ENCODE assay signal across 20 cellular contexts in genomic region chr2:116319935-116320334, GRCh38.
DNase-seq lines count a peak whose midpoint lies in the region; ATAC-seq and TF ChIP-seq lines count a peak whose summit lies in the region.
"Had no signal": no experiment of that assay in that cellular context is flagged by ENCODE, and none has a peak within 500 bp of the region (broad histone marks: within the 10 kb centered on the region; RNA-seq: fewer than 3 reads in every experiment).

No MANE protein-coding gene starts in this region.

- H3K9me3 ChIP-seq in Caco-2, result no peaks in the 10 kb centered on the region
- no peaks in the 10 kb centered on the region for H3K9me3 ChIP-seq in MG63
- no peaks in the 10 kb centered on the region for H3K9me3 ChIP-seq in neural progenitor cell (ENCODE audit: low read depth)
- no peaks in the 10 kb centered on the region for H3K9me3 ChIP-seq in left lung
- H3K9me3 ChIP-seq: SJSA1 had no signal

- ATAC-seq in left lung, result no peak
- ATAC-seq: CD8-positive, alpha-beta T cell; K562 had no signal

- no peaks in the 10 kb centered on the region for H3F3A ChIP-seq in neural progenitor cell (ENCODE audit: low read depth)

- intact Hi-C loops in Caco-2 (cut with micrococcal nuclease; ENCODE audit: unreplicated experiment) (no loop called here), left lung (cut with DNase I) (no loop called here), MCF 10A (cut with micrococcal nuclease) (no loop called here)

- H3K27me3 ChIP-seq in Caco-2 (replicated peaks; ENCODE audit: control insufficient read depth, insufficient read depth, low read length) (no peaks in the 10 kb centered on the region), MG63 (no peaks in the 10 kb centered on the region), neural progenitor cell (no peaks in the 10 kb centered on the region), left lung (no peaks in the 10 kb centered on the region)
- H3K27me3 ChIP-seq: SJSA1 had no signal

- TF ChIP-seq CTCF in Caco-2 (IDR thresholded peaks at IDR 0.05; ENCODE audit: insufficient read depth in 1 of 2, low read depth in 1 of 2, low read length in 1 of 2, severe bottlenecking in 1 of 2, unreplicated experiment in 1 of 2), result no peak
- TF ChIP-seq CTCF in neural progenitor cell (IDR thresholded peaks at IDR 0.05), result no peak
- no peak for TF ChIP-seq CTCF in left lung (IDR thresholded peaks at IDR 0.05)
- TF ChIP-seq CTCF in MCF 10A (IDR thresholded peaks at IDR 0.05; ENCODE audit: unreplicated experiment), result no peak

- no peak for DNase-seq in Caco-2
- peak; percentile 11 for DNase-seq in MG63
- peak; percentile 1 for DNase-seq in foreskin melanocyte
- DNase-seq in neural progenitor cell (ENCODE audit: low spot score), result peak; percentile 60
- no peak for DNase-seq in NCI-H2196 (lab: John Stamatoyannopoulos, UW; ENCODE audit: unreplicated experiment)
- DNase-seq in left lung, result no peak
- no peak for DNase-seq in activated CD4-positive, alpha-beta T cell treated with anti-CD3 and anti-CD28 coated beads for 4 hours
- no peak for DNase-seq in MCF 10A (ENCODE audit: unreplicated experiment)
- DNase-seq: 8988T; C1 segment of cervical spinal cord; Calu3; CD8-positive, alpha-beta T cell; DMS153; NCI-H1092 treated with DMSO at 0.1 percent for 48 hours; NCI-H2081; NCI-H2171; NCI-H526; OCI-M1 had no signal

- H3K4me3 Mint-ChIP-seq in Caco-2 (ENCODE audit: unreplicated experiment), result no peak overlapping the region
- H3K4me3 Mint-ChIP-seq in neural progenitor cell, result no peak overlapping the region
- H3K4me3 Mint-ChIP-seq in MCF 10A (ENCODE audit: unreplicated experiment), result no peak overlapping the region
- H3K4me3 Mint-ChIP-seq: CD8-positive, alpha-beta T cell had no signal

- CTCF ChIA-PET in Caco-2 (lab: Charles Lee) (interaction anchor here (0.7 kb wide), 1 partner anchor 1734 kb away, joined by 3 read pairs; no protein-coding TSS in a partner anchor), MCF 10A (lab: Yijun Ruan, JAX) (no interaction called here)

- H3K27ac Mint-ChIP-seq in Caco-2 (ENCODE audit: unreplicated experiment) (peak overlapping the region; percentile 63), neural progenitor cell (no peak overlapping the region), MCF 10A (ENCODE audit: low read depth, unreplicated experiment) (no peak overlapping the region)
- H3K27ac Mint-ChIP-seq: CD8-positive, alpha-beta T cell had no signal

- H3K4me3 ChIP-seq in Caco-2 (ENCODE audit: low read depth, low read length) (no peak overlapping the region), MG63 (no peak overlapping the region), neural progenitor cell (no peak overlapping the region), left lung (no peak overlapping the region)
- H3K4me3 ChIP-seq: K562, SJSA1 had no signal

- no peak overlapping the region for H2AFZ ChIP-seq in neural progenitor cell (replicated peaks)

- H3K36me3 Mint-ChIP-seq in Caco-2 (ENCODE audit: insufficient read depth, unreplicated experiment) (no peaks in the 10 kb centered on the region), neural progenitor cell (no peaks in the 10 kb centered on the region), MCF 10A (ENCODE audit: insufficient read depth, unreplicated experiment) (peaks cover 8% of the 10 kb centered on the region)
- H3K36me3 Mint-ChIP-seq: CD8-positive, alpha-beta T cell had no signal

- no peaks in the 10 kb centered on the region for H3K79me2 ChIP-seq in neural progenitor cell (ENCODE audit: low read depth)

- peak overlapping the region; percentile 31 for H3K4me2 ChIP-seq in neural progenitor cell

- BruUV-seq in Caco-2 (replicated peaks; lab: Mats Ljungman, UMichigan) (no TSS peak), MCF 10A (replicated peaks; lab: Mats Ljungman, UMichigan) (no TSS peak)

- H3K9ac ChIP-seq in neural progenitor cell, result no peak overlapping the region

- POLR2A ChIA-PET in Caco-2 (lab: Charles Lee), result no interaction called here
- POLR2A ChIA-PET in MCF 10A (lab: Yijun Ruan, JAX), result no interaction called here

- H3K27ac ChIP-seq in neural progenitor cell (no peak overlapping the region), left lung (no peak overlapping the region)
- H3K27ac ChIP-seq: SJSA1 had no signal

- no peaks in the 10 kb centered on the region for H4K20me1 ChIP-seq in neural progenitor cell (ENCODE audit: low read depth)

- H3K4me1 ChIP-seq in Caco-2, result no peaks in the 10 kb centered on the region
- H3K4me1 ChIP-seq in neural progenitor cell, result peaks cover 27% of the 10 kb centered on the region
- H3K4me1 ChIP-seq in left lung, result no peaks in the 10 kb centered on the region
- H3K4me1 ChIP-seq: SJSA1 had no signal

- no peaks in the 10 kb centered on the region for H3K4me1 Mint-ChIP-seq in Caco-2 (ENCODE audit: low read depth, unreplicated experiment)
- peaks cover 6% of the 10 kb centered on the region for H3K4me1 Mint-ChIP-seq in neural progenitor cell
- no peaks in the 10 kb centered on the region for H3K4me1 Mint-ChIP-seq in MCF 10A (ENCODE audit: insufficient read depth, unreplicated experiment)

- H3K36me3 ChIP-seq in Caco-2 (ENCODE audit: control insufficient read depth, insufficient read depth, low read length), result no peaks in the 10 kb centered on the region
- no peaks in the 10 kb centered on the region for H3K36me3 ChIP-seq in MG63
- H3K36me3 ChIP-seq in neural progenitor cell, result no peaks in the 10 kb centered on the region
- H3K36me3 ChIP-seq in left lung, result no peaks in the 10 kb centered on the region
- H3K36me3 ChIP-seq: SJSA1 had no signal

- no peaks in the 10 kb centered on the region for H3K9me3 Mint-ChIP-seq in Caco-2 (ENCODE audit: unreplicated experiment)
- H3K9me3 Mint-ChIP-seq in neural progenitor cell, result no peaks in the 10 kb centered on the region
- H3K9me3 Mint-ChIP-seq in MCF 10A (ENCODE audit: unreplicated experiment), result peaks cover 16% of the 10 kb centered on the region

- H3K27me3 Mint-ChIP-seq in Caco-2 (ENCODE audit: insufficient read depth, unreplicated experiment), result peaks cover 3% of the 10 kb centered on the region
- no peaks in the 10 kb centered on the region for H3K27me3 Mint-ChIP-seq in neural progenitor cell (ENCODE audit: insufficient read depth, low read depth)
- H3K27me3 Mint-ChIP-seq in MCF 10A (ENCODE audit: insufficient read depth, unreplicated experiment), result no peaks in the 10 kb centered on the region

Comparison
In these comparisons a context has a peak if more than half of its experiments do, and no peak if none do; other contexts are left out.
1. DNase-seq: peak in MG63 (single experiment), foreskin melanocyte (single experiment) and neural progenitor cell (single experiment); none in Caco-2 (0 of 2), NCI-H2196 (single experiment), left lung (0 of 2), activated CD4-positive, alpha-beta T cell treated with anti-CD3 and anti-CD28 coated beads for 4 hours (0 of 2) and MCF 10A (single experiment).